ENCODE assay signal across 17 cellular contexts in the genomic region with DNA sequence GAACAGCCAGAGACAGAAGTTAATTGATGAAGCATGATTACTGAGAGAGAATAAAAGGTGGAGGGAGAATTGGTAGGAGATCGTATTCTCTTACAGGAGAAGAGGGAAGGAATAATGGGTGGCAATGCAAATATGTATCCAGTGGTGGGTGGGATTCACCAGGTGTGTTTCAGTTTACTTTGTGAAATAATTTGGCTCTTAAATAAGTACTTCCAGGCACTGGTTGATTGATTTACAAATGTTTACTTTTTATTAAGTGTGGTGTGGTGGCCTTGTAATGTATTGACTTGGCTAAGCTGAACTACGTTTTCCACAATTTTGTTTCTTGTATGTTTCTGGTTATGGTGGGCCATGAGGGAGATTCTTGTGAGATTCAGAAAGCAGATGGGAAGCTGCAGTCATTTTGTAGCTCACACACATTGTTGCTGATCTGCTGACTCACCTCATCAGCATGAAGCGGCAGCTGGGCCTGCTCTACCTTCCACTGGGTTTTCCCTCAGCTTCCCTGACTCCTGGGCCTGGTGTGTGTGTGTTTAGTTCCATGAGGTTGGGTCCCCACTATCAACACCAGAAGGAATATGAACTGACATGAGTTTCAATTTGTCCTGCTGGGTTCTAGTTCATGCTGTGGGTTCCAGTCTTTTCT. TPM values are rescaled to one million over a fixed set of nuclear protein-coding genes. Genes with fewer than 3 reads are reported as not detected.
A peak's percentile ranks its signal among the peaks of the same experiment; 100 is the strongest.
DNase-seq lines count a peak whose midpoint lies in the region; ATAC-seq and TF ChIP-seq lines count a peak whose summit lies in the region.
"Had no signal": no experiment of that assay in that cellular context is flagged by ENCODE, and none has a peak within 500 bp of the region (broad histone marks: within the 10 kb centered on the region; RNA-seq: fewer than 3 reads in every experiment).

No MANE protein-coding gene starts in this region.

- H2AK5ac ChIP-seq in IMR-90 (ENCODE audit: low read depth, low read length): peak overlapping the region; percentile 37

- in situ Hi-C loops in IMR-90 (cut with MboI; ENCODE audit: low sequenced_read_pairs): no loop called here

- H3K27ac ChIP-seq in IMR-90 (ENCODE audit: insufficient read depth, low read length) (peak overlapping the region; percentile 18; the same call in 1 of the 2 replicates), SJCRH30 (no peak overlapping the region)
- H3K27ac ChIP-seq: foreskin keratinocyte, upper lobe of left lung had no signal

- peak overlapping the region; percentile 74 for H2BK20ac ChIP-seq in IMR-90 (ENCODE audit: low read depth, low read length)

- 0 out of 2 replicates have a peak, but pooled peaks cover 3% of the 10 kb centered on the region for H3K9me1 ChIP-seq in IMR-90 (ENCODE audit: insufficient read depth, low read length)

- peak overlapping the region; percentile 58 for H2BK120ac ChIP-seq in IMR-90 (ENCODE audit: low read depth, low read length)

- peaks cover 0 to 10% of the 10 kb centered on the region in 2 experiments; a peak in 1 of 4 replicates for H3K79me1 ChIP-seq in IMR-90 (ENCODE audit: low read depth in 1 of 2, low read length in 2 of 2)

- no peaks in the 10 kb centered on the region for H4K20me1 ChIP-seq in IMR-90 (ENCODE audit: insufficient read depth, low read length)

- no peak overlapping the region; the same call in 1 of the 2 replicates for H3K9ac ChIP-seq in IMR-90 (ENCODE audit: low read depth, low read length)

- peak overlapping the region; percentile 48; the same call in 1 of the 2 replicates for H3K56ac ChIP-seq in IMR-90 (ENCODE audit: extremely low read depth, insufficient read depth, low read length)

- DNase-seq in DMS53 treated with DMSO at 0.1 percent for 48 hours (lab: John Stamatoyannopoulos, UW; ENCODE audit: unreplicated experiment) (peak; percentile 68), IMR-90 (peak; percentile 92), SJCRH30 (peak; percentile 25 to 30), kidney tubule cell (ENCODE audit: low spot score) (peak; percentile 63), left colon (no peak)
- DNase-seq in activated CD8-positive, alpha-beta memory T cell treated with anti-CD3 and anti-CD28 coated beads, Interleukin-2, amount 50 U/mL, for 4 hours: no peak
- DNase-seq: activated CD4-positive, alpha-beta T cell treated with anti-CD3 and anti-CD28 coated beads for 4 hours; activated T-cell treated with anti-CD3 and anti-CD28 coated beads, Interleukin-2, amount 50 U/mL, for 72 hours; AML-193; immature natural killer cell; mucosa of descending colon; NCI-H2227 treated with DMSO at 0.1 percent for 48 hours; stimulated activated CD4-positive, alpha-beta T cell treated with anti-CD3 and anti-CD28 coated beads, Interleukin-1b, Interleukin-23, amount 100 ng/mL, for 48 hours; upper lobe of left lung had no signal

- no peaks in the 10 kb centered on the region for H3K9me3 ChIP-seq in IMR-90 (ENCODE audit: control insufficient read depth, insufficient read depth, low read length)
- no peaks in the 10 kb centered on the region for H3K9me3 ChIP-seq in SJCRH30 (replicated peaks)
- H3K9me3 ChIP-seq: upper lobe of left lung had no signal

- peak overlapping the region; percentile 58 for H3K4ac ChIP-seq in IMR-90 (ENCODE audit: low read depth, low read length)

- ATAC-seq in IMR-90 (ENCODE audit: low read depth) (peak; percentile 94), GM19351 (IDR thresholded peaks at IDR 0.05; ENCODE audit: unreplicated experiment) (no peak), left colon (no peak), HG03342 (IDR thresholded peaks at IDR 0.05; ENCODE audit: unreplicated experiment) (no peak)
- ATAC-seq: activated T-cell treated with anti-CD3 and anti-CD28 coated beads, Interleukin-2, amount 50 U/mL, for 72 hours; foreskin keratinocyte; mucosa of descending colon had no signal

- H3K14ac ChIP-seq in IMR-90 (replicated peaks; ENCODE audit: low read depth, low read length): peak overlapping the region; percentile 40

- peak overlapping the region; percentile 1; the same call in 1 of the 2 replicates for H3K23ac ChIP-seq in IMR-90 (ENCODE audit: low read depth, low read length)

- H4K91ac ChIP-seq in IMR-90 (ENCODE audit: insufficient read depth, low read depth, low read length): peak overlapping the region; percentile 67

- H3K4me2 ChIP-seq in IMR-90 (ENCODE audit: low read depth, low read length): peak overlapping the region; percentile 38; the same call in 1 of the 2 replicates

- peak overlapping the region; percentile 1 to 75 for H4K8ac ChIP-seq in IMR-90 (ENCODE audit: low read depth in 2 of 2, low read length in 2 of 2)

- 86 to 100% methylated on average over 1 of the region's 3 CpGs for WGBS in IMR-90 (ENCODE audit: extremely low coverage in 2 of 2, insufficient read length in 1 of 2), 2 experiments

- CTCF ChIA-PET in IMR-90 (lab: Yijun Ruan, JAX): interaction anchor here (0.5 to 1.6 kb wide), 3 partner anchors 13 to 477 kb away, joined by 3 to 5 read pairs (median 4); no protein-coding TSS in a partner anchor

- H3K27me3 ChIP-seq in IMR-90 (ENCODE audit: control insufficient read depth, insufficient read depth, low read length): no peaks in the 10 kb centered on the region
- H3K27me3 ChIP-seq in SJCRH30: no peaks in the 10 kb centered on the region
- H3K27me3 ChIP-seq: foreskin keratinocyte, upper lobe of left lung had no signal

- H3K4me1 ChIP-seq in IMR-90 (ENCODE audit: control insufficient read depth, insufficient read depth, low read length) (peaks cover 13% of the 10 kb centered on the region), SJCRH30 (peaks cover 2% of the 10 kb centered on the region; the same call in 1 of the 2 replicates)
- H3K4me1 ChIP-seq: foreskin keratinocyte had no signal

- H3K18ac ChIP-seq in IMR-90 (ENCODE audit: low read depth, low read length): peak overlapping the region; percentile 62; the same call in 1 of the 2 replicates

- peak overlapping the region; percentile 75 for H2AFZ ChIP-seq in IMR-90 (replicated peaks; ENCODE audit: low read length, poor library complexity)

- TF ChIP-seq POLR2A in IMR-90 (IDR thresholded peaks at IDR 0.05; ENCODE audit: low read depth, low read length): no peak

- H2AK9ac ChIP-seq in IMR-90 (replicated peaks; ENCODE audit: low read depth, low read length, poor library complexity): peak overlapping the region; percentile 43

- H3K4me3 ChIP-seq in IMR-90 (ENCODE audit: insufficient read depth, low read depth, low read length) (no peak overlapping the region), SJCRH30 (no peak overlapping the region)
- H3K4me3 ChIP-seq: mucosa of descending colon, upper lobe of left lung had no signal

- H2BK15ac ChIP-seq in IMR-90 (ENCODE audit: low read depth, low read length): peak overlapping the region; percentile 81

- H3K36me3 ChIP-seq in IMR-90 (ENCODE audit: control insufficient read depth, insufficient read depth, low read length): no peaks in the 10 kb centered on the region
- no peaks in the 10 kb centered on the region for H3K36me3 ChIP-seq in SJCRH30
- H3K36me3 ChIP-seq: upper lobe of left lung had no signal

- H4K5ac ChIP-seq in IMR-90 (ENCODE audit: low read depth, low read length): peak overlapping the region; percentile 0; the same call in 1 of the 2 replicates

- POLR2A ChIA-PET in IMR-90 (lab: Charles Lee; ENCODE audit: unreplicated experiment): interaction anchor here (0.6 kb wide), 1 partner anchor 250 kb away, joined by 3 read pairs; no protein-coding TSS in a partner anchor

- BruUV-seq in IMR-90 (replicated peaks; lab: Mats Ljungman, UMichigan): no TSS peak

- no peak for TF ChIP-seq CTCF in IMR-90 (conservative IDR thresholded peaks at IDR 0.05; ENCODE audit: low read depth, low read length)

- H2BK5ac ChIP-seq in IMR-90 (ENCODE audit: low read depth, low read length, poor library complexity, severe bottlenecking): peak overlapping the region; percentile 92

- no peak for TF ChIP-seq RAD21 in IMR-90 (IDR thresholded peaks at IDR 0.05; ENCODE audit: low read length)

- intact Hi-C loops in IMR-90 (cut with micrococcal nuclease): no loop called here
- intact Hi-C loops in left colon (cut with DNase I, micrococcal nuclease): no loop called here

- dilution Hi-C loops in IMR-90 (cut with HindIII; ENCODE audit: low sequenced_read_pairs, unreplicated experiment): no loop called here

TF ChIP-seq in IMR-90, 13 proteins besides CTCF, POLR2A, EP300 and RAD21:
- TF ChIP-seq FOS (IDR thresholded peaks at IDR 0.05; ENCODE audit: low read depth, low read length) (peak; percentile 52; the same call in 1 of the 2 replicates), BHLHE40 (IDR thresholded peaks at IDR 0.05; ENCODE audit: low read depth, low read length) (no peak), NFE2L2 (IDR thresholded peaks at IDR 0.05; ENCODE audit: low read depth, low read length) (peak; percentile 52; the same call in 1 of the 2 replicates), MXI1 (IDR thresholded peaks at IDR 0.05; ENCODE audit: borderline replicate concordance, low read depth, low read length) (peak; percentile 14; the same call in 1 of the 2 replicates), MAFK (IDR thresholded peaks at IDR 0.05; ENCODE audit: low read depth, low read length) (0 out of 2 replicates have a peak, but pooled peaks have one; percentile 20)

RNA-seq across cellular contexts. Expression of a gene that starts 32.6 kb away (rescaled TPM):
- total RNA-seq in IMR-90 (2012; rRNA removed): 593 and 692 TPM in 2 replicates
- 753 and 816 TPM in 2 replicates for polyA plus RNA-seq in IMR-90 (2012; rRNA removed)
- polyA plus RNA-seq in IMR-90 (2012; cell fraction: cytosol; rRNA removed): 265 and 382 TPM in 2 replicates
- 98.0 and 290 TPM in 2 replicates for polyA plus RNA-seq in IMR-90 (2012; cell fraction: nucleus; rRNA removed; ENCODE audit: low replicate concordance)
- total RNA-seq in SJCRH30 (2014; rRNA removed; shearing (Covaris generic)): 106 and 118 TPM in 2 replicates
- total RNA-seq in left colon: 100 to 1,000 TPM; 563 to 581 TPM

RNA-seq across cellular contexts. Expression of a gene that starts 47.0 kb away (rescaled TPM):
- total RNA-seq in IMR-90 (2012; rRNA removed) (580 and 743 TPM in 2 replicates), left colon (100 to 1,000 TPM; 520 to 622 TPM)
- polyA plus RNA-seq in IMR-90 (2012; rRNA removed): 469 and 549 TPM in 2 replicates
- polyA plus RNA-seq in IMR-90 (2012; cell fraction: cytosol; rRNA removed): 192 and 196 TPM in 2 replicates
- polyA plus RNA-seq in IMR-90 (2012; cell fraction: nucleus; rRNA removed; ENCODE audit: low replicate concordance): 65.1 and 308 TPM in 2 replicates
- total RNA-seq in SJCRH30 (2014; rRNA removed; shearing (Covaris generic)): 207 and 234 TPM in 2 replicates

Comparison
In these comparisons a context has a peak if more than half of its experiments do, and no peak if none do; other contexts are left out.
1. DNase-seq: peak in DMS53 treated with DMSO at 0.1 percent for 48 hours (single experiment), IMR-90 (single experiment), SJCRH30 (2 of 2) and kidney tubule cell (single experiment); none in left colon (0 of 2) and activated CD8-positive, alpha-beta memory T cell treated with anti-CD3 and anti-CD28 coated beads, Interleukin-2, amount 50 U/mL, for 4 hours (single experiment).